Comparison of ENCODE assay signal across 1 cellular context in genomic region chr3:108486910-108487309, GRCh38.
A peak's percentile ranks its signal among the peaks of the same experiment; 100 is the strongest.
TF ChIP-seq lines count a peak whose summit lies in the region.

No MANE protein-coding gene starts in this region.

TF ChIP-seq in IMR-90, 13 proteins besides CTCF, POLR2A, EP300 and RAD21 (continued from another document):
- TF ChIP-seq USF2 (IDR thresholded peaks at IDR 0.05; ENCODE audit: low read depth, low read length) (peak; percentile 56; the same call in 1 of the 2 replicates), MXI1 (IDR thresholded peaks at IDR 0.05; ENCODE audit: borderline replicate concordance, low read depth, low read length) (no peak)
